ENCODE assay signal across 27 cellular contexts in genomic region chr6:14282326-14282725, GRCh38.
DNase-seq lines count a peak whose midpoint lies in the region; ATAC-seq and TF ChIP-seq lines count a peak whose summit lies in the region.
"Had no signal": no experiment of that assay in that cellular context is flagged by ENCODE, and none has a peak within 500 bp of the region (broad histone marks: within the 10 kb centered on the region; RNA-seq: fewer than 3 reads in every experiment).

No MANE protein-coding gene starts in this region.

- H3K36me3 ChIP-seq in SK-N-MC (ENCODE audit: insufficient read depth, low read length) = no peaks in the 10 kb centered on the region
- H3K36me3 ChIP-seq in endodermal cell (ENCODE audit: control insufficient read depth, insufficient read depth, low read length) = no peaks in the 10 kb centered on the region
- H3K36me3 ChIP-seq: BE2C, SJCRH30 had no signal

- H3K9me3 ChIP-seq in H9 (ENCODE audit: control insufficient read depth, low read depth, low read length) (no peaks in the 10 kb centered on the region), SK-N-MC (ENCODE audit: low read depth, low read length) (no peaks in the 10 kb centered on the region), endodermal cell (ENCODE audit: control insufficient read depth, low read length) (peaks cover 6% of the 10 kb centered on the region)
- H3K9me3 ChIP-seq: BE2C, SJCRH30 had no signal

- H4K91ac ChIP-seq in H9 (ENCODE audit: insufficient read length, low read depth, low read length) = no peak overlapping the region

- no peaks in the 10 kb centered on the region for H3K27me3 ChIP-seq in H9 (ENCODE audit: insufficient read depth, low read length)
- H3K27me3 ChIP-seq in endodermal cell (ENCODE audit: control insufficient read depth, insufficient read depth, low read length, poor library complexity, severe bottlenecking) = no peaks in the 10 kb centered on the region
- H3K27me3 ChIP-seq: BE2C, SJCRH30 had no signal

- no peak overlapping the region for H2BK12ac ChIP-seq in H9 (ENCODE audit: insufficient read length, low read depth, low read length)

- H3K4me2 ChIP-seq in H9 (ENCODE audit: insufficient read depth, insufficient read length, low read length) = no peak overlapping the region
- H3K4me2 ChIP-seq: PC-9 had no signal

- H3K4me1 Mint-ChIP-seq in H9 = peaks cover 31 to 57% of the 10 kb centered on the region in 2 experiments
- H3K4me1 Mint-ChIP-seq in endodermal cell = peaks cover 40% of the 10 kb centered on the region
- peaks cover 49% of the 10 kb centered on the region for H3K4me1 Mint-ChIP-seq in neural crest cell
- H3K4me1 Mint-ChIP-seq in activated CD8-positive, alpha-beta memory T cell treated with anti-CD3 and anti-CD28 coated beads, Interleukin-2, amount 10 ng/mL, durations not matched to agents 7 days and 5 days = peaks cover 6% of the 10 kb centered on the region

- no peak for ATAC-seq in activated CD8-positive, alpha-beta memory T cell treated with anti-CD3 and anti-CD28 coated beads, Interleukin-2, amount 10 ng/mL, durations not matched to agents 7 days and 5 days
- ATAC-seq: Right ventricle myocardium inferior had no signal

- H3K9me3 Mint-ChIP-seq in H9 (no peaks in the 10 kb centered on the region; a peak in 2 of 5 replicates), endodermal cell (no peaks in the 10 kb centered on the region), neural crest cell (no peaks in the 10 kb centered on the region)
- no peaks in the 10 kb centered on the region for H3K9me3 Mint-ChIP-seq in activated CD8-positive, alpha-beta memory T cell treated with anti-CD3 and anti-CD28 coated beads, Interleukin-2, amount 10 ng/mL, durations not matched to agents 7 days and 5 days (ENCODE audit: low read depth)

- no peaks in the 10 kb centered on the region for H3K79me1 ChIP-seq in H9 (ENCODE audit: insufficient read depth, low read depth, low read length, poor library complexity, severe bottlenecking)

- no peak overlapping the region for H2BK5ac ChIP-seq in H9 (ENCODE audit: insufficient read length, low read length)

- H3K4ac ChIP-seq in H9 (ENCODE audit: low read depth, low read length) = no peak overlapping the region

- CTCF ChIA-PET in activated CD8-positive, alpha-beta memory T cell treated with anti-CD3 and anti-CD28 coated beads, Interleukin-2, amount 10 ng/mL, durations not matched to agents 7 days and 5 days (lab: Charles Lee) = interaction anchor here (1.0 kb wide), 1 partner anchor 71 kb away, joined by 3 read pairs; no protein-coding TSS in a partner anchor

- H3K4me3 Mint-ChIP-seq in H9 (no peak overlapping the region), endodermal cell (no peak overlapping the region), neural crest cell (no peak overlapping the region)
- H3K4me3 Mint-ChIP-seq in activated CD8-positive, alpha-beta memory T cell treated with anti-CD3 and anti-CD28 coated beads, Interleukin-2, amount 10 ng/mL, durations not matched to agents 7 days and 5 days = no peak overlapping the region
- H3K4me3 Mint-ChIP-seq: CD14-positive monocyte had no signal

- H3K27me3 Mint-ChIP-seq in H9 (ENCODE audit: low read depth) (peaks cover 13% of the 10 kb centered on the region), endodermal cell (ENCODE audit: insufficient read depth) (peaks cover 5% of the 10 kb centered on the region), neural crest cell (ENCODE audit: low read depth) (no peaks in the 10 kb centered on the region)
- H3K27me3 Mint-ChIP-seq in activated CD8-positive, alpha-beta memory T cell treated with anti-CD3 and anti-CD28 coated beads, Interleukin-2, amount 10 ng/mL, durations not matched to agents 7 days and 5 days = no peaks in the 10 kb centered on the region

- H3K4me3 ChIP-seq in SK-N-MC = no peak overlapping the region
- H3K4me3 ChIP-seq in endodermal cell (ENCODE audit: low read length) = no peak overlapping the region
- H3K4me3 ChIP-seq: PC-9, SJCRH30 had no signal

- no peak for DNase-seq in H9
- no peak for DNase-seq in SK-N-MC (ENCODE audit: low read depth, low spot score)
- DNase-seq in endodermal cell = peak; percentile 43
- DNase-seq in neural crest cell (ENCODE audit: low read depth, low spot score) = no peak
- DNase-seq in hypothalamus (lab: John Stamatoyannopoulos, UW) = no peak
- DNase-seq in central memory CD4-positive, alpha-beta T cell = no peak
- DNase-seq in MV-4-11 (lab: John Stamatoyannopoulos, UW) = no peak
- DNase-seq in activated CD8-positive, alpha-beta memory T cell treated with anti-CD3 and anti-CD28 coated beads, Interleukin-2, amount 10 ng/mL, durations not matched to agents 7 days and 5 days = no peak
- DNase-seq: ACHN; BE2C; Calu3; DMS79 treated with DMSO at 0.1 percent for 48 hours; GF-D8; Karpas-422; NCI-H1092 treated with DMSO at 0.1 percent for 48 hours; NCI-H1436; NCI-H187; NCI-H2081 treated with DMSO at 0.1 percent for 48 hours; NCI-H2171 treated with DMSO at 0.1 percent for 48 hours; NCI-H524; NCI-H748 treated with DMSO at 0.1 percent for 48 hours; NK-92 treated with Interleukin-12 subunit alpha and Interleukin-12 subunit beta, amount 100 ng/mL, for 24 hours; PC-9; SJCRH30 had no signal

- H4K20me1 ChIP-seq in H9 (ENCODE audit: control insufficient read depth, insufficient read depth, insufficient read length) = no peaks in the 10 kb centered on the region

- H2AK5ac ChIP-seq in H9 (ENCODE audit: insufficient read length, low read length) = no peak overlapping the region

- no CpG with 5 or more reads among the region's 14 CpGs for WGBS in H9 (ENCODE audit: extremely low coverage, insufficient read length, low lambda C conversion rate)
- 89 to 93% methylated on average over 8 to 14 of the region's 14 CpGs for WGBS in endodermal cell (ENCODE audit: insufficient coverage in 1 of 2, insufficient read length in 1 of 2), 2 experiments

- no peak overlapping the region for H3K23ac ChIP-seq in H9 (ENCODE audit: insufficient read length, low read depth, low read length)

- H3T11ph ChIP-seq in H9 (ENCODE audit: low read length) = no peak overlapping the region

- H3K4me1 ChIP-seq in H9 (ENCODE audit: insufficient read depth, low read length) (peaks cover 3% of the 10 kb centered on the region; the same call in 1 of the 2 replicates), endodermal cell (ENCODE audit: control insufficient read depth, insufficient read depth, low read length) (peaks cover 5% of the 10 kb centered on the region)
- H3K4me1 ChIP-seq: BE2C, SJCRH30 had no signal

- H3K27ac ChIP-seq in H9 (ENCODE audit: insufficient read length, low read depth, low read length) = no peak overlapping the region
- peak overlapping the region; percentile 40; the same call in 1 of the 2 replicates for H3K27ac ChIP-seq in SK-N-MC
- H3K27ac ChIP-seq in endodermal cell (ENCODE audit: low read depth, low read length) = peak overlapping the region; percentile 22
- H3K27ac ChIP-seq: 22Rv1, PC-9, SJCRH30 had no signal

- no peak overlapping the region for H2AFZ ChIP-seq in H9 (ENCODE audit: low read length)
- H2AFZ ChIP-seq: PC-9 had no signal

- H2BK20ac ChIP-seq in H9 (ENCODE audit: low read depth, low read length, poor library complexity, severe bottlenecking) = no peak overlapping the region

- no peaks in the 10 kb centered on the region for H3K79me2 ChIP-seq in H9 (ENCODE audit: insufficient read depth, low read length)

- H4K8ac ChIP-seq in H9 (replicated peaks; ENCODE audit: insufficient read length, low read depth, low read length) = no peak overlapping the region

- no peak overlapping the region for H2BK15ac ChIP-seq in H9 (ENCODE audit: low read depth, low read length)

- no peaks in the 10 kb centered on the region for H3K23me2 ChIP-seq in H9 (ENCODE audit: insufficient read length, low read depth, low read length, poor library complexity, severe bottlenecking)

- H2BK120ac ChIP-seq in H9 (ENCODE audit: low read depth, low read length, poor library complexity, severe bottlenecking) = no peak overlapping the region

- H3K36me3 Mint-ChIP-seq in H9 (ENCODE audit: insufficient read depth in 1 of 3, low read depth in 3 of 3) (peaks cover 2 to 24% (median 4%) of the 10 kb centered on the region in 3 experiments; a peak in 4 of 7 replicates), endodermal cell (ENCODE audit: low read depth) (peaks cover 41% of the 10 kb centered on the region), neural crest cell (ENCODE audit: low read depth) (no peaks in the 10 kb centered on the region)
- no peaks in the 10 kb centered on the region for H3K36me3 Mint-ChIP-seq in activated CD8-positive, alpha-beta memory T cell treated with anti-CD3 and anti-CD28 coated beads, Interleukin-2, amount 10 ng/mL, durations not matched to agents 7 days and 5 days
- H3K36me3 Mint-ChIP-seq: CD14-positive monocyte had no signal

- no peak overlapping the region for H3K9ac ChIP-seq in H9 (ENCODE audit: extremely low read depth, insufficient read length, low read length)
- no peak overlapping the region for H3K9ac ChIP-seq in SK-N-MC (ENCODE audit: insufficient read length)
- no peak overlapping the region for H3K9ac ChIP-seq in endodermal cell (ENCODE audit: extremely low read depth, low read length, poor library complexity, severe bottlenecking)

- H3K27ac Mint-ChIP-seq in H9 = peak overlapping the region in 2 of 3 experiments; percentile 70 to 74; a peak in 2 of 7 replicates
- H3K27ac Mint-ChIP-seq in endodermal cell = no peak overlapping the region
- peak overlapping the region; percentile 66 for H3K27ac Mint-ChIP-seq in neural crest cell (ENCODE audit: unreplicated experiment)
- H3K27ac Mint-ChIP-seq in activated CD8-positive, alpha-beta memory T cell treated with anti-CD3 and anti-CD28 coated beads, Interleukin-2, amount 10 ng/mL, durations not matched to agents 7 days and 5 days = no peak overlapping the region
- H3K27ac Mint-ChIP-seq: CD14-positive monocyte had no signal

- no peak overlapping the region for H3K56ac ChIP-seq in H9 (ENCODE audit: insufficient read length, low read depth, low read length)

- no peak for TF ChIP-seq CTCF in H9 (conservative IDR thresholded peaks at IDR 0.05)
- TF ChIP-seq CTCF in endodermal cell (conservative IDR thresholded peaks at IDR 0.05) = no peak
- no peak for TF ChIP-seq CTCF in neural crest cell (conservative IDR thresholded peaks at IDR 0.05)

- H3K18ac ChIP-seq in H9 (ENCODE audit: insufficient read length, low read depth, low read length) = no peak overlapping the region

- H4K5ac ChIP-seq in H9 (ENCODE audit: insufficient read length, low read depth, low read length) = no peak overlapping the region

- H3K14ac ChIP-seq in H9 (ENCODE audit: insufficient read depth, low read length) = no peak overlapping the region

Comparison
In these comparisons a context has a peak if more than half of its experiments do, and no peak if none do; other contexts are left out.
1. H3K27ac Mint-ChIP-seq: peak in H9 (2 of 3) and neural crest cell (single experiment); none in endodermal cell (single experiment) and activated CD8-positive, alpha-beta memory T cell treated with anti-CD3 and anti-CD28 coated beads, Interleukin-2, amount 10 ng/mL, durations not matched to agents 7 days and 5 days (single experiment).